ENCODE assay signal across 8 cellular contexts in the genomic region with DNA sequence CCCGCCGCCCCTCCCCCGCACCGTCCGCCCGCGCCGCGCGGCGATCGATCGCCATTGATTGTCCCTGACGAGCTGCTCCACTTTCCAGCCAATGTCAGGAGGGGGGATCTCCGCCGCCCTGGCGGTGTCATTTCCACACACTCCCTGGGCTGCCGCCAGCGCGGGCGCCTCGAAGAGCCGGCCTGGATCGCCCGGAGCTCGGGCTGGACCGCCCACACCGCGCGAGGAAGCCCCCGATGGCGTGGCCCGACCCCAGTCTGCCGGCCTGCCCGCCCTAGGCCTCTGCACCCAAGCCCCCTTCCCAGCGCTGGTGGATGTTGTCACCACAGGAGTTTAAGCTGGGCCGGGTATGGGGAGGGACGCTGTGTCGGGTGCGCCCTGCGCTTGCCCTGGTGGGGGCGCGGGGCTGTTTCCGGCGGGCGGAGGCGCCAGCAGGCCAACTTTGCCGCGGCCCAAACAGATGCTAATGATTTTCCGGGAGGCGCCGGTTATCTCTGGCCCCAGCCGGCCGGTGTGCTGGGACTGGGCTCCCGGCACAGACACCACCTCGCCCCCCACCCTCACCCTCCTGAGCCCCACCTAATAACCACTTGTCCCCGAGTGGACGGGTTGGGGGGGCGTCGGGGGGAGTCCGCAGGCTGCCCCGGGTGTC. TPM values are rescaled to one million over a fixed set of nuclear protein-coding genes. Genes with fewer than 3 reads are reported as not detected.
DNase-seq lines count a peak whose midpoint lies in the region; ATAC-seq, FAIRE-seq and TF ChIP-seq lines count a peak whose summit lies in the region.

No MANE protein-coding gene starts in this region.

- peaks cover 46% of the 10 kb centered on the region for H3K4me1 Mint-ChIP-seq in activated CD8-positive, alpha-beta T cell treated with anti-CD3 and anti-CD28 coated beads for 36 hours (ENCODE audit: low read depth)

- H3K27ac ChIP-seq in endothelial cell of umbilical vein (ENCODE audit: insufficient read depth, low read depth, low read length) (no peak overlapping the region), mesenchymal stem cell (ENCODE audit: low read length, poor library complexity, severe bottlenecking) (peak overlapping the region; percentile 97), stomach smooth muscle (ENCODE audit: low read length) (peak overlapping the region; percentile 77)

- dilution Hi-C loops in endothelial cell of umbilical vein (cut with MboI; ENCODE audit: extremely low pct_ligation_motif_present, low sequenced_read_pairs) = no loop called here

- no peak for TF ChIP-seq CTCF in activated CD8-positive, alpha-beta T cell treated with anti-CD3 and anti-CD28 coated beads for 36 hours (IDR thresholded peaks at IDR 0.05)
- TF ChIP-seq CTCF in endothelial cell of umbilical vein (IDR thresholded peaks at IDR 0.05; ENCODE audit: extremely low read depth in 1 of 2, insufficient read depth in 1 of 2, low read depth in 1 of 2, low read length in 2 of 2) = peak in 1 of 2 donors; percentile 3

- peak overlapping the region; percentile 82 for H2BK5ac ChIP-seq in mesenchymal stem cell (ENCODE audit: low read depth, low read length, poor library complexity, severe bottlenecking)

- peak overlapping the region in 1 of 2 experiments; percentile 85 for H3K14ac ChIP-seq in mesenchymal stem cell (ENCODE audit: low read length in 2 of 2)

- no peaks in the 10 kb centered on the region for H3K9me3 Mint-ChIP-seq in activated CD8-positive, alpha-beta T cell treated with anti-CD3 and anti-CD28 coated beads for 36 hours

- peak overlapping the region; percentile 59 for H3K27ac Mint-ChIP-seq in activated CD8-positive, alpha-beta T cell treated with anti-CD3 and anti-CD28 coated beads for 36 hours

- peak overlapping the region; percentile 97 for H4K91ac ChIP-seq in mesenchymal stem cell (ENCODE audit: low read length)

- H2AK5ac ChIP-seq in mesenchymal stem cell (ENCODE audit: low read length, severe bottlenecking) = peak overlapping the region; percentile 93

- peak overlapping the region; percentile 94 to 95 for H3K18ac ChIP-seq in mesenchymal stem cell (ENCODE audit: low read depth in 1 of 2, low read length in 2 of 2)

- no peak overlapping the region for H3K23ac ChIP-seq in mesenchymal stem cell (ENCODE audit: low read length in 2 of 2)

- H3K4me2 ChIP-seq in endothelial cell of umbilical vein (ENCODE audit: insufficient read depth, low read length) = peak overlapping the region; percentile 33
- peak overlapping the region; percentile 59 for H3K4me2 ChIP-seq in mesenchymal stem cell (ENCODE audit: low read length, poor library complexity, severe bottlenecking)

- peak overlapping the region; percentile 96 for H2BK120ac ChIP-seq in mesenchymal stem cell (ENCODE audit: low read depth, low read length)

- H3K27me3 ChIP-seq in endothelial cell of umbilical vein (ENCODE audit: control insufficient read depth in 2 of 2, insufficient read depth in 2 of 2, low read length in 2 of 2) (no peaks in the 10 kb centered on the region), mesenchymal stem cell (ENCODE audit: control insufficient read depth in 1 of 2, insufficient read depth in 1 of 2, low read length in 2 of 2) (no peaks in the 10 kb centered on the region), stomach smooth muscle (ENCODE audit: control insufficient read depth in 1 of 2, insufficient read depth in 2 of 2, low read length in 2 of 2) (no peaks in the 10 kb centered on the region)

- intact Hi-C loops in activated CD8-positive, alpha-beta T cell treated with anti-CD3 and anti-CD28 coated beads for 36 hours (cut with micrococcal nuclease) = loop anchor here (5.0 kb wide), 1 partner anchor 110 kb away; no protein-coding TSS in a partner anchor
- intact Hi-C loops in endothelial cell of umbilical vein (cut with micrococcal nuclease) = loop anchor here (1.0 to 2.0 kb wide), 2 partner anchors 11 to 33 kb away; a partner anchor contains a TSS

- CTCF ChIA-PET in activated CD8-positive, alpha-beta T cell treated with anti-CD3 and anti-CD28 coated beads for 36 hours (lab: Charles Lee) = interaction anchor here (1.5 to 9.9 kb wide), 8 partner anchors 10 to 140 kb away, joined by 3 to 211 read pairs (median 46); a partner anchor contains a TSS
- CTCF ChIA-PET in endothelial cell of umbilical vein (lab: Charles Lee) = interaction anchor here (0.7 to 10.3 kb wide), 8 partner anchors 9 to 130 kb away, joined by 3 to 240 read pairs (median 10); a partner anchor contains a TSS

- peak overlapping the region; percentile 97 for H2BK15ac ChIP-seq in mesenchymal stem cell (ENCODE audit: low read depth, poor library complexity, severe bottlenecking)

- peak overlapping the region; percentile 91 to 95 for H3K4ac ChIP-seq in mesenchymal stem cell (ENCODE audit: low read depth in 1 of 2, low read length in 2 of 2)

- H3K79me2 ChIP-seq in endothelial cell of umbilical vein (ENCODE audit: control insufficient read depth, insufficient read depth, low read length) = no peaks in the 10 kb centered on the region

- no TSS peak for BruUV-seq in endothelial cell of umbilical vein (replicated peaks; lab: Mats Ljungman, UMichigan)

- TF ChIP-seq POLR2A in endothelial cell of umbilical vein (IDR thresholded peaks at IDR 0.05; ENCODE audit: low read depth, low read length) = no peak

- DNase-seq in GM04504 (ENCODE audit: low read depth) = peak; percentile 70
- peak; percentile 87 for DNase-seq in NCI-H2196 (lab: John Stamatoyannopoulos, UW; ENCODE audit: unreplicated experiment)
- DNase-seq in activated CD8-positive, alpha-beta T cell treated with anti-CD3 and anti-CD28 coated beads for 36 hours = peak; percentile 75
- DNase-seq in endothelial cell of umbilical vein (ENCODE audit: low read depth, low spot score) = peak; percentile 55
- DNase-seq in mesenchymal stem cell = peak; percentile 90
- no peak for DNase-seq in GM19240 (ENCODE audit: insufficient read length, low spot score)

- peak overlapping the region; percentile 55 for H3K4me3 Mint-ChIP-seq in activated CD8-positive, alpha-beta T cell treated with anti-CD3 and anti-CD28 coated beads for 36 hours

- peaks cover 2% of the 10 kb centered on the region for H4K20me1 ChIP-seq in endothelial cell of umbilical vein (replicated peaks; ENCODE audit: control insufficient read depth, extremely low read depth, insufficient read depth, low read length)

- H3K36me3 ChIP-seq in endothelial cell of umbilical vein (ENCODE audit: control insufficient read depth in 2 of 2, extremely low read depth in 1 of 2, insufficient read depth in 2 of 2, low read length in 2 of 2) (no peaks in the 10 kb centered on the region), mesenchymal stem cell (ENCODE audit: control insufficient read depth in 1 of 2, insufficient read depth in 2 of 2, low read depth in 1 of 2, low read length in 2 of 2) (peaks cover 1 to 5% of the 10 kb centered on the region in 2 experiments), stomach smooth muscle (ENCODE audit: control insufficient read depth in 2 of 2, insufficient read depth in 2 of 2, low read length in 2 of 2) (peaks cover 0 to under 1% of the 10 kb centered on the region in 2 donors)

- H2AFZ ChIP-seq in endothelial cell of umbilical vein (ENCODE audit: low read depth, low read length) (no peak overlapping the region), mesenchymal stem cell (ENCODE audit: low read depth, low read length) (peak overlapping the region; percentile 47)

- H3K9ac ChIP-seq in endothelial cell of umbilical vein (replicated peaks; ENCODE audit: extremely low read depth, insufficient read depth, low read length) (no peak overlapping the region), mesenchymal stem cell (ENCODE audit: low read length) (peak overlapping the region; percentile 92), stomach smooth muscle (ENCODE audit: low read length in 2 of 2) (peak overlapping the region; percentile 64 to 72)

- POLR2A ChIA-PET in activated CD8-positive, alpha-beta T cell treated with anti-CD3 and anti-CD28 coated beads for 36 hours (lab: Charles Lee) = interaction anchor here (0.6 to 6.6 kb wide), 7 partner anchors 12 to 182 kb away, joined by 3 to 87 read pairs (median 3); a partner anchor contains a TSS
- POLR2A ChIA-PET in endothelial cell of umbilical vein (lab: Charles Lee) = interaction anchor here (0.5 to 1.5 kb wide), 3 partner anchors 11 to 21 kb away, joined by 3 to 7 read pairs (median 7); a partner anchor contains a TSS

- no peaks in the 10 kb centered on the region for H3K27me3 Mint-ChIP-seq in activated CD8-positive, alpha-beta T cell treated with anti-CD3 and anti-CD28 coated beads for 36 hours

- ATAC-seq in HG02610 (IDR thresholded peaks at IDR 0.05; ENCODE audit: unreplicated experiment) = peak; percentile 34
- peak; percentile 25 for ATAC-seq in activated CD8-positive, alpha-beta T cell treated with anti-CD3 and anti-CD28 coated beads for 36 hours

- H3K9me3 ChIP-seq in endothelial cell of umbilical vein (replicated peaks; ENCODE audit: control insufficient read depth, insufficient read depth, low read length) = no peaks in the 10 kb centered on the region
- no peaks in the 10 kb centered on the region for H3K9me3 ChIP-seq in mesenchymal stem cell (ENCODE audit: control insufficient read depth, low read length)
- no peaks in the 10 kb centered on the region for H3K9me3 ChIP-seq in stomach smooth muscle (ENCODE audit: control insufficient read depth in 2 of 2, low read length in 2 of 2)

- H3K9me1 ChIP-seq in endothelial cell of umbilical vein (replicated peaks; ENCODE audit: control insufficient read depth, extremely low read depth, insufficient read depth, low read length) = no peaks in the 10 kb centered on the region

- H3K79me1 ChIP-seq in mesenchymal stem cell (replicated peaks; ENCODE audit: low read length, poor library complexity, severe bottlenecking) = peaks cover 16% of the 10 kb centered on the region

- H3K4me1 ChIP-seq in endothelial cell of umbilical vein (ENCODE audit: control insufficient read depth, extremely low read depth, insufficient read depth, low read length) = peaks cover 22% of the 10 kb centered on the region
- peaks cover 68% of the 10 kb centered on the region for H3K4me1 ChIP-seq in mesenchymal stem cell (ENCODE audit: control insufficient read depth, insufficient read depth, low read depth, low read length)
- peaks cover 52% of the 10 kb centered on the region for H3K4me1 ChIP-seq in stomach smooth muscle (ENCODE audit: control insufficient read depth, insufficient read depth, low read length)

- under 1% methylated on average over 47 of the region's 62 CpGs for WGBS in mesenchymal stem cell

- peak overlapping the region; percentile 96 for H4K8ac ChIP-seq in mesenchymal stem cell (ENCODE audit: low read length)

- H3K4me3 ChIP-seq in endothelial cell of umbilical vein (replicated peaks in 1 of 3; ENCODE audit: insufficient read depth in 1 of 3, low read depth in 1 of 3, low read length in 3 of 3) (peak overlapping the region in 1 of 3 experiments; percentile 22), mesenchymal stem cell (ENCODE audit: insufficient read depth in 1 of 2, low read depth in 1 of 2, low read length in 2 of 2) (peak overlapping the region; percentile 33 to 68), stomach smooth muscle (ENCODE audit: low read length in 2 of 2) (peak overlapping the region; percentile 55 to 78)

- H2BK12ac ChIP-seq in mesenchymal stem cell (ENCODE audit: low read length in 2 of 2) = peak overlapping the region; percentile 87 to 98

- peaks cover 1% of the 10 kb centered on the region for H3K36me3 Mint-ChIP-seq in activated CD8-positive, alpha-beta T cell treated with anti-CD3 and anti-CD28 coated beads for 36 hours (ENCODE audit: low read depth)

- FAIRE-seq in endothelial cell of umbilical vein (lab: Jason Lieb, UNC) = peak; percentile 74

RNA-seq across cellular contexts. Expression of a gene that starts 10.6 kb away (rescaled TPM):
- 1 to 10 TPM; 3.5 to 4.3 TPM for total RNA-seq in activated CD8-positive, alpha-beta T cell treated with anti-CD3 and anti-CD28 coated beads for 36 hours
- 2.7 and 5.9 TPM in 2 replicates for total RNA-seq in endothelial cell of umbilical vein
- 5.5 and 8.2 TPM in 2 replicates for polyA plus RNA-seq in endothelial cell of umbilical vein
- polyA plus RNA-seq in endothelial cell of umbilical vein (2011; cell fraction: cytosol; rRNA removed) = 3.5 and 5.5 TPM in 2 replicates
- 2.2 and 3.2 TPM in 2 replicates for polyA plus RNA-seq in endothelial cell of umbilical vein (2011; cell fraction: nucleus; rRNA removed)
- 0.82 and 0.90 TPM in 2 replicates for polyA plus RNA-seq in endothelial cell of umbilical vein (2012)
- polyA minus RNA-seq in endothelial cell of umbilical vein = 4.7 and 6.7 TPM in 2 replicates
- polyA minus RNA-seq in endothelial cell of umbilical vein (2011; cell fraction: cytosol; rRNA and poly(A)+ RNA removed) = 24.9 TPM
- 1.1 and 1.8 TPM in 2 replicates for polyA minus RNA-seq in endothelial cell of umbilical vein (2011; cell fraction: nucleus; rRNA and poly(A)+ RNA removed)
- 75.1 TPM for polyA plus RNA-seq in mesenchymal stem cell (2013, experiment 1 of 2)
- polyA plus RNA-seq in mesenchymal stem cell (2013, experiment 2 of 2) = 76.7 TPM
